37 cellular contexts compared by ENCODE assay signal in genomic region chr12:122150127-122150681, GRCh38. TPM values are rescaled to one million over a fixed set of nuclear protein-coding genes. Genes with fewer than 3 reads are reported as not detected.
"Had no signal": no experiment of that assay in that cellular context is flagged by ENCODE, and none has a peak within 500 bp of the region (broad histone marks: within the 10 kb centered on the region; RNA-seq: fewer than 3 reads in every experiment).

No MANE protein-coding gene starts in this region.

- H3K4me1 Mint-ChIP-seq: activated CD4-positive, alpha-beta memory T cell treated with anti-CD3 and anti-CD28 coated beads, Interleukin-2, amount 10 ng/mL, durations not matched to agents 7 days and 5 days; activated CD4-positive, alpha-beta T cell treated with anti-CD3 and anti-CD28 coated beads, Interleukin-2, amount 10 ng/mL, durations not matched to agents 7 days and 5 days; activated naive CD4-positive, alpha-beta T cell treated with anti-CD3 and anti-CD28 coated beads, Interleukin-2, amount 10 ng/mL, durations not matched to agents 7 days and 5 days; activated naive CD8-positive, alpha-beta T cell treated with anti-CD3 and anti-CD28 coated beads, Interleukin-2, amount 10 ng/mL, durations not matched to agents 7 days and 5 days; brain had no signal

- H3K4me1 ChIP-seq: ascending aorta, breast epithelium, colonic mucosa, esophagus squamous epithelium, heart right ventricle had no signal

- H3K9me3 Mint-ChIP-seq: activated CD4-positive, alpha-beta memory T cell treated with anti-CD3 and anti-CD28 coated beads, Interleukin-2, amount 10 ng/mL, durations not matched to agents 7 days and 5 days; activated CD4-positive, alpha-beta T cell treated with anti-CD3 and anti-CD28 coated beads, Interleukin-2, amount 10 ng/mL, durations not matched to agents 7 days and 5 days; activated naive CD4-positive, alpha-beta T cell treated with anti-CD3 and anti-CD28 coated beads, Interleukin-2, amount 10 ng/mL, durations not matched to agents 7 days and 5 days; activated naive CD4-positive, alpha-beta T cell treated with anti-CD3 and anti-CD28 coated beads, Interleukin-2, amount 50 U/mL, for 72 hours; activated naive CD8-positive, alpha-beta T cell treated with anti-CD3 and anti-CD28 coated beads, Interleukin-2, amount 10 ng/mL, durations not matched to agents 7 days and 5 days; activated T-cell treated with anti-CD3 and anti-CD28 coated beads, Interleukin-2, amount 50 U/mL, for 24 hours; activated T-cell treated with anti-CD3 and anti-CD28 coated beads, Interleukin-2, amount 50 U/mL, for 72 hours; brain; T-helper 2 cell treated with Interferon-gamma antibody and Interleukin-4, amounts not matched to agents 5 μg/mL and 100 μg/mL, for 36 hours; WTC11 had no signal

- H3K9me3 ChIP-seq: ascending aorta, breast epithelium, colonic mucosa, esophagus squamous epithelium, gastroesophageal sphincter, heart right ventricle had no signal

- H3K4me3 Mint-ChIP-seq: activated CD4-positive, alpha-beta memory T cell treated with anti-CD3 and anti-CD28 coated beads, Interleukin-2, amount 10 ng/mL, durations not matched to agents 7 days and 5 days; activated CD4-positive, alpha-beta T cell treated with anti-CD3 and anti-CD28 coated beads, Interleukin-2, amount 10 ng/mL, durations not matched to agents 7 days and 5 days; activated naive CD4-positive, alpha-beta T cell treated with anti-CD3 and anti-CD28 coated beads, Interleukin-2, amount 10 ng/mL, durations not matched to agents 7 days and 5 days; activated naive CD8-positive, alpha-beta T cell treated with anti-CD3 and anti-CD28 coated beads, Interleukin-2, amount 10 ng/mL, durations not matched to agents 7 days and 5 days; activated T-cell treated with anti-CD3 and anti-CD28 coated beads, Interleukin-2, amount 50 U/mL, for 24 hours; brain; T-helper 2 cell treated with Interferon-gamma antibody and Interleukin-4, amounts not matched to agents 5 μg/mL and 100 μg/mL, for 36 hours; WTC11 had no signal

- H2AFZ ChIP-seq: hepatocyte had no signal

- H3K27me3 Mint-ChIP-seq: activated T-cell treated with anti-CD3 and anti-CD28 coated beads, Interleukin-2, amount 50 U/mL, for 24 hours had no signal

- H3K4me3 ChIP-seq: ascending aorta, breast epithelium, cardiac muscle cell, colonic mucosa, esophagus squamous epithelium, gastroesophageal sphincter, heart right ventricle, hepatocyte had no signal

- DNase-seq: activated CD4-positive, alpha-beta memory T cell treated with anti-CD3 and anti-CD28 coated beads, Interleukin-2, amount 10 ng/mL, durations not matched to agents 7 days and 5 days; activated CD4-positive, alpha-beta T cell treated with anti-CD3 and anti-CD28 coated beads for 1 hour; activated CD4-positive, alpha-beta T cell treated with anti-CD3 and anti-CD28 coated beads for 4 hours; activated CD4-positive, alpha-beta T cell treated with anti-CD3 and anti-CD28 coated beads, Interleukin-2, amount 10 ng/mL, durations not matched to agents 7 days and 5 days; activated CD4-positive, alpha-beta T cell treated with anti-CD3 and anti-CD28 coated beads, Interleukin-2, amount 50 U/mL, for 4 hours; activated CD8-positive, alpha-beta memory T cell treated with anti-CD3 and anti-CD28 coated beads, Interleukin-2, amount 50 U/mL, for 48 hours; activated gamma-delta T cell; activated naive CD4-positive, alpha-beta T cell; activated naive CD4-positive, alpha-beta T cell treated with anti-CD3 and anti-CD28 coated beads, Interleukin-2, amount 10 ng/mL, durations not matched to agents 7 days and 5 days; activated naive CD8-positive, alpha-beta T cell treated with anti-CD3 and anti-CD28 coated beads, Interleukin-2, amount 10 ng/mL, durations not matched to agents 7 days and 5 days; activated T-cell treated with anti-CD3 and anti-CD28 coated beads for 4 hours; activated T-cell treated with anti-CD3 and anti-CD28 coated beads, Interleukin-2, amount 50 U/mL, for 24 hours; activated T-cell treated with anti-CD3 and anti-CD28 coated beads, Interleukin-2, amount 50 U/mL, for 72 hours; central memory CD4-positive, alpha-beta T cell; cerebellar nuclear complex; colonic mucosa; effector CD8-positive, alpha-beta T cell; esophagus squamous epithelium; foreskin melanocyte; heart right ventricle had no signal

- H3K36me3 ChIP-seq: ascending aorta, breast epithelium, cardiac muscle cell, colonic mucosa, esophagus squamous epithelium had no signal

- H3K27ac ChIP-seq: ascending aorta, breast epithelium, cardiac muscle cell, colonic mucosa, epithelial cell of prostate, esophagus squamous epithelium, gastroesophageal sphincter, heart right ventricle, hepatocyte had no signal

- H3K79me2 ChIP-seq: hepatocyte had no signal

- H3K36me3 Mint-ChIP-seq: activated naive CD4-positive, alpha-beta T cell treated with anti-CD3 and anti-CD28 coated beads, Interleukin-2, amount 10 ng/mL, durations not matched to agents 7 days and 5 days; activated naive CD4-positive, alpha-beta T cell treated with anti-CD3 and anti-CD28 coated beads, Interleukin-2, amount 50 U/mL, for 72 hours; activated naive CD8-positive, alpha-beta T cell treated with anti-CD3 and anti-CD28 coated beads, Interleukin-2, amount 10 ng/mL, durations not matched to agents 7 days and 5 days; brain; WTC11 had no signal

- H3K4me2 ChIP-seq: hepatocyte had no signal

- H3K27ac Mint-ChIP-seq: activated CD4-positive, alpha-beta memory T cell treated with anti-CD3 and anti-CD28 coated beads, Interleukin-2, amount 10 ng/mL, durations not matched to agents 7 days and 5 days; activated CD4-positive, alpha-beta T cell treated with anti-CD3 and anti-CD28 coated beads, Interleukin-2, amount 10 ng/mL, durations not matched to agents 7 days and 5 days; activated naive CD4-positive, alpha-beta T cell treated with anti-CD3 and anti-CD28 coated beads, Interleukin-2, amount 10 ng/mL, durations not matched to agents 7 days and 5 days; activated naive CD4-positive, alpha-beta T cell treated with anti-CD3 and anti-CD28 coated beads, Interleukin-2, amount 50 U/mL, for 72 hours; activated naive CD8-positive, alpha-beta T cell treated with anti-CD3 and anti-CD28 coated beads, Interleukin-2, amount 10 ng/mL, durations not matched to agents 7 days and 5 days; activated T-cell treated with anti-CD3 and anti-CD28 coated beads, Interleukin-2, amount 50 U/mL, for 72 hours; brain; T-helper 2 cell treated with Interferon-gamma antibody and Interleukin-4, amounts not matched to agents 5 μg/mL and 100 μg/mL, for 36 hours; WTC11 had no signal

- FAIRE-seq: endometrium, endothelial cell of umbilical vein had no signal

- H3K27me3 ChIP-seq: ascending aorta, breast epithelium, cardiac muscle cell, colonic mucosa, esophagus squamous epithelium, gastroesophageal sphincter, hepatocyte had no signal

- ATAC-seq: activated naive CD4-positive, alpha-beta T cell treated with anti-CD3 and anti-CD28 coated beads, Interleukin-2, amount 50 U/mL, for 72 hours; gastroesophageal sphincter; heart right ventricle; WTC11 had no signal

RNA-seq across cellular contexts. Expression of gene IL31, which starts 23.8 kb away (rescaled TPM):
- total RNA-seq: activated CD4-positive, alpha-beta memory T cell treated with anti-CD3 and anti-CD28 coated beads, Interleukin-2, amount 10 ng/mL, durations not matched to agents 7 days and 5 days; activated CD4-positive, alpha-beta T cell treated with anti-CD3 and anti-CD28 coated beads, Interleukin-2, amount 10 ng/mL, durations not matched to agents 7 days and 5 days; activated naive CD8-positive, alpha-beta T cell treated with anti-CD3 and anti-CD28 coated beads, Interleukin-2, amount 10 ng/mL, durations not matched to agents 7 days and 5 days; ascending aorta; breast epithelium; cardiac muscle cell; colonic mucosa; dermis microvascular lymphatic vessel endothelial cell; endothelial cell of umbilical vein; esophagus squamous epithelium; fibroblast of lung; fibroblast of villous mesenchyme; gastroesophageal sphincter; glomerular endothelial cell; heart right ventricle; hepatocyte; WTC11 had no signal
- polyA plus RNA-seq: cardiac muscle cell, endothelial cell of umbilical vein, esophagus, fibroblast of lung, heart right ventricle, hepatocyte had no signal

RNA-seq across cellular contexts. Expression of gene LRRC43, which starts 32.7 kb away (rescaled TPM):
- total RNA-seq: activated CD4-positive, alpha-beta T cell treated with anti-CD3 and anti-CD28 coated beads, Interleukin-2, amount 10 ng/mL, durations not matched to agents 7 days and 5 days; ascending aorta had no signal

RNA-seq across cellular contexts. Expression of gene B3GNT4, which starts 53.3 kb away (rescaled TPM):
- total RNA-seq: ascending aorta, gastroesophageal sphincter, glomerular endothelial cell, heart right ventricle had no signal
